ENCODE assay signal across 11 cellular contexts in genomic region chr15:78007211-78007956, GRCh38.
DNase-seq lines count a peak whose midpoint lies in the region; ATAC-seq and TF ChIP-seq lines count a peak whose summit lies in the region.
"Had no signal": no experiment of that assay in that cellular context is flagged by ENCODE, and none has a peak within 500 bp of the region (broad histone marks: within the 10 kb centered on the region; RNA-seq: fewer than 3 reads in every experiment).

No MANE protein-coding gene starts in this region.

- no peaks in the 10 kb centered on the region for H3K9me3 Mint-ChIP-seq in HFFc6
- no peaks in the 10 kb centered on the region for H3K9me3 Mint-ChIP-seq in activated CD4-positive, alpha-beta memory T cell treated with anti-CD3 and anti-CD28 coated beads for 36 hours

- TF ChIP-seq POLR2A in right lobe of liver (IDR thresholded peaks at IDR 0.05): no peak

- H3K27ac Mint-ChIP-seq in HFFc6: peak overlapping the region; percentile 30
- H3K27ac Mint-ChIP-seq in activated CD4-positive, alpha-beta memory T cell treated with anti-CD3 and anti-CD28 coated beads for 36 hours: peak overlapping the region; percentile 65

- intact Hi-C loops in activated CD4-positive, alpha-beta memory T cell treated with anti-CD3 and anti-CD28 coated beads for 36 hours (cut with micrococcal nuclease): no loop called here
- intact Hi-C loops in right lobe of liver (cut with DNase I): loop anchor here in 1 of 2 donors (10.0 kb wide), 1 partner anchor 57 kb away; no protein-coding TSS in a partner anchor
- intact Hi-C loops in sciatic nerve (cut with DNase I): no loop called here

- peaks cover 0 to 38% (median 21%) of the 10 kb centered on the region in 4 donors for H3K36me3 ChIP-seq in right lobe of liver

- ATAC-seq in right lobe of liver (no peak), sciatic nerve (no peak)

- no peaks in the 10 kb centered on the region for H3K27me3 ChIP-seq in right lobe of liver

- H3K4me3 Mint-ChIP-seq in HFFc6: 0 out of 2 replicates have a peak overlapping the region, but pooled peaks have one; percentile 11
- no peak overlapping the region for H3K4me3 Mint-ChIP-seq in activated CD4-positive, alpha-beta memory T cell treated with anti-CD3 and anti-CD28 coated beads for 36 hours

- DNase-seq in HFFc6 (no peak), right lobe of liver (no peak), sciatic nerve (ENCODE audit: low spot score) (peak; percentile 55), SIG-M5 treated with dmso at 0.1 percent for 504 hours (lab: John Stamatoyannopoulos, UW; ENCODE audit: unreplicated experiment) (no peak), H4 (ENCODE audit: low spot score) (no peak), epidermal melanocyte (ENCODE audit: insufficient read length, low spot score) (no peak), HPDE6-E6E7 (ENCODE audit: extremely low spot score) (no peak)
- DNase-seq in activated CD4-positive, alpha-beta memory T cell treated with anti-CD3 and anti-CD28 coated beads for 36 hours: no peak
- DNase-seq: activated CD8-positive, alpha-beta memory T cell treated with anti-CD3 and anti-CD28 coated beads, Interleukin-2, amount 50 U/mL, for 4 hours; Caco-2; NCI-H1436 treated with DMSO at 0.1 percent for 48 hours had no signal

- POLR2A ChIA-PET in activated CD4-positive, alpha-beta memory T cell treated with anti-CD3 and anti-CD28 coated beads for 36 hours (lab: Charles Lee): interaction anchor here (0.6 kb wide), 1 partner anchor 42 kb away, joined by 3 read pairs; no protein-coding TSS in a partner anchor

- H3K4me1 Mint-ChIP-seq in HFFc6 (ENCODE audit: low read depth): peaks cover 47% of the 10 kb centered on the region
- peaks cover 18% of the 10 kb centered on the region for H3K4me1 Mint-ChIP-seq in activated CD4-positive, alpha-beta memory T cell treated with anti-CD3 and anti-CD28 coated beads for 36 hours (ENCODE audit: low read depth)

- no peaks in the 10 kb centered on the region; the same call in 1 of the 2 replicates for H3K27me3 Mint-ChIP-seq in HFFc6 (ENCODE audit: insufficient read depth)
- H3K27me3 Mint-ChIP-seq in activated CD4-positive, alpha-beta memory T cell treated with anti-CD3 and anti-CD28 coated beads for 36 hours: no peaks in the 10 kb centered on the region

- no peaks in the 10 kb centered on the region for H3K9me3 ChIP-seq in right lobe of liver
- H3K9me3 ChIP-seq: Caco-2 had no signal

- WGBS in right lobe of liver (ENCODE audit: insufficient coverage, low coverage, low lambda C conversion rate, missing lambda C conversion rate): 61% methylated on average over 7 of the region's 11 CpGs

- H3K36me3 Mint-ChIP-seq in HFFc6 (ENCODE audit: low read depth): peaks cover 15% of the 10 kb centered on the region
- H3K36me3 Mint-ChIP-seq in activated CD4-positive, alpha-beta memory T cell treated with anti-CD3 and anti-CD28 coated beads for 36 hours: peaks cover 28% of the 10 kb centered on the region

- peak overlapping the region; percentile 23 to 85 (median 82) for H3K27ac ChIP-seq in right lobe of liver

- TF ChIP-seq CTCF in HFFc6 (IDR thresholded peaks at IDR 0.05): no peak
- TF ChIP-seq CTCF in right lobe of liver (IDR thresholded peaks at IDR 0.05): no peak

- CTCF ChIA-PET in activated CD4-positive, alpha-beta memory T cell treated with anti-CD3 and anti-CD28 coated beads for 36 hours (lab: Charles Lee): interaction anchor here (2.2 kb wide), 1 partner anchor 101 kb away, joined by 13 read pairs; no protein-coding TSS in a partner anchor

- H3K4me1 ChIP-seq in right lobe of liver: peaks cover 0 to 93% (median 48%) of the 10 kb centered on the region in 4 donors

- H3K4me3 ChIP-seq in right lobe of liver: no peak overlapping the region
